ENCODE assay signal across 8 cellular contexts in genomic region chr16:71225145-71225544, GRCh38. TPM values are rescaled to one million over a fixed set of nuclear protein-coding genes. Genes with fewer than 3 reads are reported as not detected.
"Had no signal": no experiment of that assay in that cellular context is flagged by ENCODE, and none has a peak within 500 bp of the region (broad histone marks: within the 10 kb centered on the region; RNA-seq: fewer than 3 reads in every experiment).

No MANE protein-coding gene starts in this region.

- H3K4me3 Mint-ChIP-seq: IgD-negative memory B cell had no signal

- H3K9ac ChIP-seq: KMS-11 had no signal

- H3K36me3 Mint-ChIP-seq: IgD-negative memory B cell had no signal

- H3K27ac ChIP-seq: HL-60, KMS-11 had no signal

- H3K4me2 ChIP-seq: KMS-11 had no signal

- FAIRE-seq: HepG2, HTR-8/SVneo had no signal

- ATAC-seq: HepG2 had no signal

- DNase-seq: IMR-90, KBM-7, KG1 had no signal

- H3K27ac Mint-ChIP-seq: IgD-negative memory B cell had no signal

RNA-seq across cellular contexts. Expression of gene HYDIN, which starts 5.4 kb away (rescaled TPM):
- total RNA-seq: HepG2 had no signal
- polyA plus RNA-seq: HepG2, IgD-negative memory B cell had no signal
